26 cellular contexts compared by ENCODE assay signal in genomic region chr12:131067993-131068942, GRCh38.
A peak's percentile ranks its signal among the peaks of the same experiment; 100 is the strongest.
DNase-seq lines count a peak whose midpoint lies in the region; TF ChIP-seq lines count a peak whose summit lies in the region.
"Had no signal": no experiment of that assay in that cellular context is flagged by ENCODE, and none has a peak within 500 bp of the region (broad histone marks: within the 10 kb centered on the region; RNA-seq: fewer than 3 reads in every experiment).

No MANE protein-coding gene starts in this region.

- WGBS in tibial nerve, 2 donors: 73 to 77% methylated on average over 13 of the region's 13 CpGs

- H3K27me3 Mint-ChIP-seq in glutamatergic neuron (ENCODE audit: unreplicated experiment) (peaks cover 4% of the 10 kb centered on the region), nephron (ENCODE audit: low read depth) (peaks cover 22% of the 10 kb centered on the region)

- TF ChIP-seq POLR2A in tibial nerve (IDR thresholded peaks at IDR 0.05): no peak

- DNase-seq in ecto neural progenitor cell (ENCODE audit: low spot score): peak; percentile 44
- DNase-seq in glutamatergic neuron: no peak
- peak in 1 of 2 donors; percentile 10 for DNase-seq in tibial nerve (ENCODE audit: low spot score in 2 of 2)
- DNase-seq in activated CD4-positive, alpha-beta T cell treated with anti-CD3 and anti-CD28 coated beads for 1 hour: no peak
- no peak for DNase-seq in NCI-H69 (lab: John Stamatoyannopoulos, UW)
- DNase-seq in amniotic stem cell (lab: John Stamatoyannopoulos, UW): no peak
- DNase-seq: activated CD4-positive, alpha-beta memory T cell treated with anti-CD3 and anti-CD28 coated beads, Interleukin-2, amount 10 ng/mL, durations not matched to agents 7 days and 5 days; activated naive CD8-positive, alpha-beta T cell treated with anti-CD3 and anti-CD28 coated beads for 36 hours; Caco-2; central memory CD4-positive, alpha-beta T cell; dermis blood vessel endothelial cell; DMS79; GF-D8; KG1; lower lobe of right lung; NCI-H1417; NCI-H2029 treated with DMSO at 0.1 percent for 48 hours; SK-N-SH; thyroid gland had no signal

- peaks cover 0 to 3% (median 0%) of the 10 kb centered on the region in 3 donors for H3K36me3 ChIP-seq in tibial nerve
- H3K36me3 ChIP-seq: prostate gland, thyroid gland had no signal

- peaks cover 0 to 2% (median 0%) of the 10 kb centered on the region in 4 donors for H3K9me3 ChIP-seq in tibial nerve
- H3K9me3 ChIP-seq: Caco-2, lower lobe of right lung, prostate gland, SK-N-SH, thyroid gland had no signal

- H3K4me3 Mint-ChIP-seq in glutamatergic neuron (ENCODE audit: unreplicated experiment) (peak overlapping the region; percentile 20), nephron (peak overlapping the region in 2 of 3 experiments; percentile 5 to 62)
- H3K4me3 Mint-ChIP-seq: activated CD4-positive, alpha-beta memory T cell treated with anti-CD3 and anti-CD28 coated beads, Interleukin-2, amount 10 ng/mL, durations not matched to agents 7 days and 5 days; activated naive CD8-positive, alpha-beta T cell treated with anti-CD3 and anti-CD28 coated beads for 36 hours; stimulated activated naive CD8-positive, alpha-beta T cell treated with anti-CD3 and anti-CD28 coated beads, Interleukin-15, Interleukin-2, amounts not matched to agents 100 ng/mL and 50 ng/mL, for 24 hours; T-helper 1 cell treated with Interleukin-12 subunit alpha and Interleukin-12 subunit beta and Interleukin-4 antibody, amounts not matched to agents 30 μg/mL and 1 μg/mL, for 36 hours had no signal

- peaks cover 2% of the 10 kb centered on the region for H3K4me1 Mint-ChIP-seq in glutamatergic neuron (ENCODE audit: low read depth, unreplicated experiment)
- peaks cover 23% of the 10 kb centered on the region for H3K4me1 Mint-ChIP-seq in nephron
- H3K4me1 Mint-ChIP-seq: activated CD4-positive, alpha-beta memory T cell treated with anti-CD3 and anti-CD28 coated beads, Interleukin-2, amount 10 ng/mL, durations not matched to agents 7 days and 5 days; activated naive CD8-positive, alpha-beta T cell treated with anti-CD3 and anti-CD28 coated beads for 36 hours had no signal

- H3K9me3 Mint-ChIP-seq in glutamatergic neuron (ENCODE audit: unreplicated experiment) (peaks cover 4% of the 10 kb centered on the region), nephron (no peaks in the 10 kb centered on the region)
- H3K9me3 Mint-ChIP-seq: activated CD4-positive, alpha-beta memory T cell treated with anti-CD3 and anti-CD28 coated beads, Interleukin-2, amount 10 ng/mL, durations not matched to agents 7 days and 5 days; stimulated activated naive CD8-positive, alpha-beta T cell treated with anti-CD3 and anti-CD28 coated beads, Interleukin-15, Interleukin-2, amounts not matched to agents 100 ng/mL and 50 ng/mL, for 24 hours; T-helper 1 cell treated with Interleukin-12 subunit alpha and Interleukin-12 subunit beta and Interleukin-4 antibody, amounts not matched to agents 30 μg/mL and 1 μg/mL, for 36 hours had no signal

- no peak for TF ChIP-seq CTCF in glutamatergic neuron (IDR thresholded peaks at IDR 0.05; ENCODE audit: partially characterized antibody, unreplicated experiment)
- TF ChIP-seq CTCF in nephron (IDR thresholded peaks at IDR 0.05; ENCODE audit: unreplicated experiment in 3 of 3): no peak
- TF ChIP-seq CTCF in tibial nerve (IDR thresholded peaks at IDR 0.05): no peak

- H3K36me3 Mint-ChIP-seq in glutamatergic neuron (ENCODE audit: unreplicated experiment) (no peaks in the 10 kb centered on the region), nephron (ENCODE audit: low read depth) (no peaks in the 10 kb centered on the region)
- H3K36me3 Mint-ChIP-seq: activated naive CD8-positive, alpha-beta T cell treated with anti-CD3 and anti-CD28 coated beads for 36 hours had no signal

- no peak for TF ChIP-seq EP300 in tibial nerve (IDR thresholded peaks at IDR 0.05)

- H3K27me3 ChIP-seq in tibial nerve: no peaks in the 10 kb centered on the region
- H3K27me3 ChIP-seq: thyroid gland had no signal

- no peak overlapping the region for H3K4me3 ChIP-seq in tibial nerve
- H3K4me3 ChIP-seq: lower lobe of right lung, prostate gland, skin epidermis, thyroid gland had no signal

- peaks cover 0 to 33% (median 0%) of the 10 kb centered on the region in 4 donors for H3K4me1 ChIP-seq in tibial nerve
- H3K4me1 ChIP-seq: Caco-2, prostate gland had no signal

- H3K27ac ChIP-seq in tibial nerve: peak overlapping the region in 3 of 4 donors; percentile 52 to 74 (median 64)
- H3K27ac ChIP-seq: C4-2B, lower lobe of right lung, prostate gland, RWPE1, thyroid gland had no signal

- no peak overlapping the region for H3K27ac Mint-ChIP-seq in glutamatergic neuron (ENCODE audit: unreplicated experiment)
- peak overlapping the region; percentile 91 to 99 (median 92) for H3K27ac Mint-ChIP-seq in nephron
- H3K27ac Mint-ChIP-seq: activated CD4-positive, alpha-beta memory T cell treated with anti-CD3 and anti-CD28 coated beads, Interleukin-2, amount 10 ng/mL, durations not matched to agents 7 days and 5 days; activated naive CD8-positive, alpha-beta T cell treated with anti-CD3 and anti-CD28 coated beads for 36 hours; stimulated activated naive CD8-positive, alpha-beta T cell treated with anti-CD3 and anti-CD28 coated beads, Interleukin-15, Interleukin-2, amounts not matched to agents 100 ng/mL and 50 ng/mL, for 24 hours; T-helper 1 cell treated with Interleukin-12 subunit alpha and Interleukin-12 subunit beta and Interleukin-4 antibody, amounts not matched to agents 30 μg/mL and 1 μg/mL, for 36 hours had no signal
